Comparison of ENCODE assay signal across 9 cellular contexts in genomic region chr5:65760504-65761275, GRCh38. TPM values are rescaled to one million over a fixed set of nuclear protein-coding genes. Genes with fewer than 3 reads are reported as not detected.
A peak's percentile ranks its signal among the peaks of the same experiment; 100 is the strongest.
DNase-seq lines count a peak whose midpoint lies in the region; ATAC-seq, FAIRE-seq and TF ChIP-seq lines count a peak whose summit lies in the region.
"Had no signal": no experiment of that assay in that cellular context is flagged by ENCODE, and none has a peak within 500 bp of the region (broad histone marks: within the 10 kb centered on the region; RNA-seq: fewer than 3 reads in every experiment).

No MANE protein-coding gene starts in this region.

- no peaks in the 10 kb centered on the region for H3K9me2 ChIP-seq in MM.1S (replicated peaks; ENCODE audit: insufficient read depth, low read length)

- peaks cover 7% of the 10 kb centered on the region; the same call in 1 of the 2 replicates for H3F3A ChIP-seq in MM.1S (ENCODE audit: insufficient read depth, low read length)

- no peaks in the 10 kb centered on the region for H3K27me3 Mint-ChIP-seq in activated naive CD4-positive, alpha-beta T cell treated with anti-CD3 and anti-CD28 coated beads, Interleukin-2, amount 50 U/mL, for 24 hours
- H3K27me3 Mint-ChIP-seq: activated naive CD8-positive, alpha-beta T cell had no signal

- H3K4me3 Mint-ChIP-seq in activated naive CD4-positive, alpha-beta T cell treated with anti-CD3 and anti-CD28 coated beads, Interleukin-2, amount 50 U/mL, for 24 hours = no peak overlapping the region
- H3K4me3 Mint-ChIP-seq: activated naive CD8-positive, alpha-beta T cell had no signal

- H3K9me3 ChIP-seq in MM.1S (replicated peaks; ENCODE audit: insufficient read depth, low read length) (no peaks in the 10 kb centered on the region), kidney (ENCODE audit: control insufficient read depth in 1 of 2, low read length in 2 of 2) (no peaks in the 10 kb centered on the region), HAP-1 (no peaks in the 10 kb centered on the region)

- H3K79me2 ChIP-seq in MM.1S (ENCODE audit: low read length) = no peaks in the 10 kb centered on the region

- FAIRE-seq in kidney (lab: Jason Lieb, UNC) = no peak

- H3K36me3 ChIP-seq in MM.1S (replicated peaks; ENCODE audit: insufficient read depth, low read length) = no peaks in the 10 kb centered on the region
- H3K36me3 ChIP-seq in kidney (ENCODE audit: control insufficient read depth in 1 of 2, insufficient read depth in 2 of 2, low read length in 2 of 2) = no peaks in the 10 kb centered on the region
- H3K36me3 ChIP-seq in HAP-1 (replicated peaks) = peaks cover 12% of the 10 kb centered on the region

- in situ Hi-C loops in HAP-1 (cut with MboI; ENCODE audit: low sequenced_read_pairs) = no loop called here

- DNase-seq in activated CD8-positive, alpha-beta memory T cell treated with anti-CD3 and anti-CD28 coated beads for 1 hour (ENCODE audit: extremely low read depth in 1 of 2, low read depth in 1 of 2) = peak; percentile 21 to 22
- no peak for DNase-seq in activated CD8-positive, alpha-beta memory T cell treated with anti-CD3 and anti-CD28 coated beads, Interleukin-2, amount 50 U/mL, for 48 hours
- peak; percentile 87 for DNase-seq in MM.1S
- DNase-seq in kidney = no peak
- DNase-seq in Kasumi-1 (lab: John Stamatoyannopoulos, UW) = no peak
- DNase-seq in HAP-1 (ENCODE audit: low spot score in 2 of 2) = no peak

- H3K36me3 Mint-ChIP-seq in activated naive CD4-positive, alpha-beta T cell treated with anti-CD3 and anti-CD28 coated beads, Interleukin-2, amount 50 U/mL, for 24 hours = peaks cover 3% of the 10 kb centered on the region

- peaks cover 8% of the 10 kb centered on the region for H3K4me1 Mint-ChIP-seq in activated naive CD4-positive, alpha-beta T cell treated with anti-CD3 and anti-CD28 coated beads, Interleukin-2, amount 50 U/mL, for 24 hours

- peak; percentile 64 for TF ChIP-seq CTCF in MM.1S (IDR thresholded peaks at IDR 0.05; ENCODE audit: low read length)
- TF ChIP-seq CTCF in kidney (IDR thresholded peaks at IDR 0.05; ENCODE audit: borderline replicate concordance, extremely low read depth, insufficient read depth) = peak; percentile 35

- no peak overlapping the region for H2AFZ ChIP-seq in MM.1S (ENCODE audit: low read length)

- H3K4me3 ChIP-seq in MM.1S (ENCODE audit: low read length) (no peak overlapping the region), kidney (ENCODE audit: low read length in 2 of 2) (no peak overlapping the region), HAP-1 (no peak overlapping the region)

- no peaks in the 10 kb centered on the region for H4K20me1 ChIP-seq in MM.1S (ENCODE audit: insufficient read depth, low read length)

- H3K27ac ChIP-seq in MM.1S (ENCODE audit: low read length) (no peak overlapping the region), kidney (ENCODE audit: low read depth in 2 of 2, low read length in 2 of 2) (no peak overlapping the region)

- ATAC-seq in GM21526 (IDR thresholded peaks at IDR 0.05; ENCODE audit: low FRiP score, unreplicated experiment) = no peak

- peaks cover 17% of the 10 kb centered on the region for H3K4me1 ChIP-seq in MM.1S (ENCODE audit: low read length)
- H3K4me1 ChIP-seq in kidney (ENCODE audit: control insufficient read depth in 1 of 2, insufficient read depth in 1 of 2, low read depth in 1 of 2, low read length in 2 of 2) = no peaks in the 10 kb centered on the region
- no peaks in the 10 kb centered on the region for H3K4me1 ChIP-seq in HAP-1

- H3K27ac Mint-ChIP-seq in activated naive CD4-positive, alpha-beta T cell treated with anti-CD3 and anti-CD28 coated beads, Interleukin-2, amount 50 U/mL, for 24 hours = peak overlapping the region; percentile 2
- H3K27ac Mint-ChIP-seq: activated naive CD8-positive, alpha-beta T cell had no signal

- H3K9ac ChIP-seq in MM.1S (ENCODE audit: low read length) (no peak overlapping the region), kidney (ENCODE audit: low read length in 2 of 2) (no peak overlapping the region)

- H3K4me2 ChIP-seq in MM.1S (ENCODE audit: low read depth, low read length) = peak overlapping the region; percentile 42

- intact Hi-C loops in kidney (cut with DNase I) = no loop called here

- no peaks in the 10 kb centered on the region for H3K9me3 Mint-ChIP-seq in activated naive CD4-positive, alpha-beta T cell treated with anti-CD3 and anti-CD28 coated beads, Interleukin-2, amount 50 U/mL, for 24 hours

- H3K27me3 ChIP-seq in MM.1S (replicated peaks; ENCODE audit: insufficient read depth, low read length) (no peaks in the 10 kb centered on the region), HAP-1 (ENCODE audit: low read depth) (no peaks in the 10 kb centered on the region)

RNA-seq across cellular contexts. Expression of gene NLN, which starts 38.7 kb away (rescaled TPM):
- total RNA-seq in kidney = 25.0 TPM
- polyA plus RNA-seq in kidney (ENCODE audit: insufficient read depth, low read depth, low replicate concordance) = 6.2 TPM

RNA-seq across cellular contexts. Expression of gene SGTB, which starts 38.8 kb away (rescaled TPM):
- 8.8 TPM for total RNA-seq in kidney
- 1.6 TPM for polyA plus RNA-seq in kidney (ENCODE audit: insufficient read depth, low read depth, low replicate concordance)

Comparison
In these comparisons a context has a peak if more than half of its experiments do, and no peak if none do; other contexts are left out.
1. DNase-seq: peak in activated CD8-positive, alpha-beta memory T cell treated with anti-CD3 and anti-CD28 coated beads for 1 hour (2 of 2) and MM.1S (single experiment); none in activated CD8-positive, alpha-beta memory T cell treated with anti-CD3 and anti-CD28 coated beads, Interleukin-2, amount 50 U/mL, for 48 hours (single experiment), kidney (single experiment), Kasumi-1 (0 of 2) and HAP-1 (0 of 2).